ENCODE assay signal across 8 cellular contexts in genomic region chr17:34637548-34638525, GRCh38. TPM values are rescaled to one million over a fixed set of nuclear protein-coding genes. Genes with fewer than 3 reads are reported as not detected.
DNase-seq lines count a peak whose midpoint lies in the region; ATAC-seq lines count a peak whose summit lies in the region.

No MANE protein-coding gene starts in this region.

- H3K14ac ChIP-seq in mesenchymal stem cell (ENCODE audit: low read length in 2 of 2) = no peak overlapping the region

- H3K4me2 ChIP-seq in BLaER1 = peak overlapping the region; percentile 96
- H3K4me2 ChIP-seq in mesenchymal stem cell (ENCODE audit: low read length, poor library complexity, severe bottlenecking) = no peak overlapping the region

- H3K36me3 Mint-ChIP-seq in activated CD4-positive, alpha-beta memory T cell treated with anti-CD3 and anti-CD28 coated beads for 36 hours = no peaks in the 10 kb centered on the region

- no peak overlapping the region for H3K23ac ChIP-seq in mesenchymal stem cell (ENCODE audit: low read length in 2 of 2)

- H3K27me3 Mint-ChIP-seq in activated CD4-positive, alpha-beta memory T cell treated with anti-CD3 and anti-CD28 coated beads for 36 hours = peaks cover 8% of the 10 kb centered on the region

- H3K27ac ChIP-seq in BLaER1 (no peak overlapping the region), duodenal mucosa (ENCODE audit: low read depth, low read length) (no peak overlapping the region), mesenchymal stem cell (ENCODE audit: low read length, poor library complexity, severe bottlenecking) (no peak overlapping the region)

- no peak overlapping the region for H2BK15ac ChIP-seq in mesenchymal stem cell (ENCODE audit: low read depth, poor library complexity, severe bottlenecking)

- no peak overlapping the region for H3K18ac ChIP-seq in mesenchymal stem cell (ENCODE audit: low read depth in 1 of 2, low read length in 2 of 2)

- no peaks in the 10 kb centered on the region for H3K9me3 Mint-ChIP-seq in activated CD4-positive, alpha-beta memory T cell treated with anti-CD3 and anti-CD28 coated beads for 36 hours

- H3K36me3 ChIP-seq in BLaER1 (no peaks in the 10 kb centered on the region), duodenal mucosa (ENCODE audit: control insufficient read depth in 1 of 2, insufficient read depth in 2 of 2, low read length in 2 of 2) (no peaks in the 10 kb centered on the region), mesenchymal stem cell (ENCODE audit: control insufficient read depth in 1 of 2, insufficient read depth in 2 of 2, low read depth in 1 of 2, low read length in 2 of 2) (no peaks in the 10 kb centered on the region)

- no peak overlapping the region for H3K4ac ChIP-seq in mesenchymal stem cell (ENCODE audit: low read depth in 1 of 2, low read length in 2 of 2)

- no peak overlapping the region for H4K91ac ChIP-seq in mesenchymal stem cell (ENCODE audit: low read length)

- H4K8ac ChIP-seq in mesenchymal stem cell (ENCODE audit: low read length) = no peak overlapping the region

- H2AK5ac ChIP-seq in mesenchymal stem cell (ENCODE audit: low read length, severe bottlenecking) = no peak overlapping the region

- H4K20me1 ChIP-seq in BLaER1 = no peaks in the 10 kb centered on the region

- CTCF ChIA-PET in activated CD4-positive, alpha-beta memory T cell treated with anti-CD3 and anti-CD28 coated beads for 36 hours (lab: Charles Lee) = interaction anchor here (0.6 to 6.5 kb wide), 34 partner anchors 9 to 1182 kb away, joined by 3 to 40 read pairs (median 3); no protein-coding TSS in a partner anchor

- POLR2A ChIA-PET in activated CD4-positive, alpha-beta memory T cell treated with anti-CD3 and anti-CD28 coated beads for 36 hours (lab: Charles Lee) = no interaction called here

- H2BK5ac ChIP-seq in mesenchymal stem cell (ENCODE audit: low read depth, low read length, poor library complexity, severe bottlenecking) = no peak overlapping the region

- ATAC-seq in GM21723 (IDR thresholded peaks at IDR 0.05; ENCODE audit: unreplicated experiment) = peak; percentile 49
- no peak for ATAC-seq in GM21528 (IDR thresholded peaks at IDR 0.05; ENCODE audit: low FRiP score, unreplicated experiment)

- H3K4me3 ChIP-seq in BLaER1 = peak overlapping the region; percentile 65
- H3K4me3 ChIP-seq in duodenal mucosa (ENCODE audit: low read depth in 1 of 2, low read length in 2 of 2) = peak overlapping the region; percentile 38 to 50
- H3K4me3 ChIP-seq in mesenchymal stem cell (ENCODE audit: insufficient read depth in 1 of 2, low read depth in 1 of 2, low read length in 2 of 2) = peak overlapping the region in 1 of 2 experiments; percentile 59

- WGBS in mesenchymal stem cell = 72% methylated on average over 63 of the region's 73 CpGs

- H3K79me1 ChIP-seq in mesenchymal stem cell (replicated peaks; ENCODE audit: low read length, poor library complexity, severe bottlenecking) = no peaks in the 10 kb centered on the region

- H2BK120ac ChIP-seq in mesenchymal stem cell (ENCODE audit: low read depth, low read length) = no peak overlapping the region

- H3K27ac Mint-ChIP-seq in activated CD4-positive, alpha-beta memory T cell treated with anti-CD3 and anti-CD28 coated beads for 36 hours = no peak overlapping the region

- peak; percentile 68 for DNase-seq in NCI-H460 (ENCODE audit: extremely low read depth, low read depth)
- DNase-seq in activated CD4-positive, alpha-beta memory T cell treated with anti-CD3 and anti-CD28 coated beads for 36 hours = peak; percentile 87
- peak; percentile 12 for DNase-seq in mesenchymal stem cell
- DNase-seq in stimulated activated CD8-positive, alpha-beta memory T cell treated with anti-CD3 and anti-CD28 coated beads, Interleukin-12 subunit alpha, Interleukin-12 subunit beta, amount 100 ng/mL, for 24 hours (ENCODE audit: extremely low read depth) = peak; percentile 59

- peak overlapping the region; percentile 22; the same call in 1 of the 2 replicates for H3K9ac ChIP-seq in BLaER1
- H3K9ac ChIP-seq in duodenal mucosa (ENCODE audit: low read depth in 1 of 2, low read length in 2 of 2) = no peak overlapping the region
- peak overlapping the region; percentile 29 for H3K9ac ChIP-seq in mesenchymal stem cell (ENCODE audit: low read length)

- H2BK12ac ChIP-seq in mesenchymal stem cell (ENCODE audit: low read length in 2 of 2) = no peak overlapping the region

- H3K27me3 ChIP-seq in BLaER1 (peaks cover 17% of the 10 kb centered on the region), duodenal mucosa (ENCODE audit: control insufficient read depth in 1 of 2, insufficient read depth in 2 of 2, low read length in 2 of 2) (peaks cover 9 to 22% of the 10 kb centered on the region in 2 donors), mesenchymal stem cell (ENCODE audit: control insufficient read depth in 1 of 2, insufficient read depth in 1 of 2, low read length in 2 of 2) (peaks cover 0 to 83% of the 10 kb centered on the region in 2 experiments)

- no peak overlapping the region for H2AFZ ChIP-seq in mesenchymal stem cell (ENCODE audit: low read depth, low read length)

- peak overlapping the region; percentile 61 for H3K4me3 Mint-ChIP-seq in activated CD4-positive, alpha-beta memory T cell treated with anti-CD3 and anti-CD28 coated beads for 36 hours

- H3K4me1 Mint-ChIP-seq in activated CD4-positive, alpha-beta memory T cell treated with anti-CD3 and anti-CD28 coated beads for 36 hours (ENCODE audit: low read depth) = peaks cover 8% of the 10 kb centered on the region

- intact Hi-C loops in activated CD4-positive, alpha-beta memory T cell treated with anti-CD3 and anti-CD28 coated beads for 36 hours (cut with micrococcal nuclease) = loop anchor here (1.0 to 5.0 kb wide), 2 partner anchors 95 to 216 kb away; no protein-coding TSS in a partner anchor

- H3K4me1 ChIP-seq in BLaER1 (peaks cover 14% of the 10 kb centered on the region), duodenal mucosa (ENCODE audit: control insufficient read depth in 1 of 2, insufficient read depth in 2 of 2, low read length in 2 of 2) (peaks cover 33 to 45% of the 10 kb centered on the region in 2 donors), mesenchymal stem cell (ENCODE audit: control insufficient read depth, insufficient read depth, low read depth, low read length) (no peaks in the 10 kb centered on the region)

- H3K9me3 ChIP-seq in BLaER1 = no peaks in the 10 kb centered on the region
- H3K9me3 ChIP-seq in duodenal mucosa (ENCODE audit: control insufficient read depth in 1 of 2, low read length in 2 of 2) = no peaks in the 10 kb centered on the region
- H3K9me3 ChIP-seq in mesenchymal stem cell (ENCODE audit: control insufficient read depth, low read length) = no peaks in the 10 kb centered on the region

RNA-seq across cellular contexts. Expression of gene TMEM132E, which starts 58.5 kb away (rescaled TPM):
- 6.8 and 7.0 TPM in 2 replicates for total RNA-seq in NCI-H460 (2014; rRNA removed; shearing (Covaris generic))
- polyA plus RNA-seq in NCI-H460 (2014; cell fraction: nucleus; rRNA removed) = 4.1 and 7.1 TPM in 2 replicates
- not detected for total RNA-seq in activated CD4-positive, alpha-beta memory T cell treated with anti-CD3 and anti-CD28 coated beads for 36 hours
- not detected for polyA plus RNA-seq in mesenchymal stem cell (2013, experiment 1 of 2)
- polyA plus RNA-seq in mesenchymal stem cell (2013, experiment 2 of 2) = not detected

Comparison
In these comparisons a context has a peak if more than half of its experiments do, and no peak if none do; other contexts are left out.
1. H3K9ac ChIP-seq: peak in BLaER1 (single experiment) and mesenchymal stem cell (single experiment); none in duodenal mucosa (0 of 2).
2. DNase-seq: peak in every context shown above with its lines; median percentile 87 in activated CD4-positive, alpha-beta memory T cell treated with anti-CD3 and anti-CD28 coated beads for 36 hours; 68 in NCI-H460; 59 in stimulated activated CD8-positive, alpha-beta memory T cell treated with anti-CD3 and anti-CD28 coated beads, Interleukin-12 subunit alpha, Interleukin-12 subunit beta, amount 100 ng/mL, for 24 hours; 12 in mesenchymal stem cell.